In genomic region chr5:73266309-73266708, GRCh38 we compare ENCODE assay signal across 1 cellular context.
TF ChIP-seq lines count a peak whose summit lies in the region.

No MANE protein-coding gene starts in this region.

TF ChIP-seq in GM23338, 12 proteins besides CTCF, POLR2A, EP300 and RAD21 (continued from another document):
- TF ChIP-seq ZNF462 (CRISPR knock-in tag; IDR thresholded peaks at IDR 0.05) (no peak), NANOG (IDR thresholded peaks at IDR 0.05; ENCODE audit: borderline replicate concordance) (no peak), CREB1 (CRISPR knock-in tag; IDR thresholded peaks at IDR 0.05; ENCODE audit: low read depth) (no peak), EZH2phosphoT487 (IDR thresholded peaks at IDR 0.05; ENCODE audit: unreplicated experiment) (no peak), ZNF331 (CRISPR knock-in tag; IDR thresholded peaks at IDR 0.05; ENCODE audit: low read depth) (no peak), POLR2AphosphoS5 (IDR thresholded peaks at IDR 0.05; ENCODE audit: low read depth) (no peak), EZH2 (IDR thresholded peaks at IDR 0.05; ENCODE audit: low read depth, unreplicated experiment) (no peak), JUNB (IDR thresholded peaks at IDR 0.05; ENCODE audit: unreplicated experiment) (no peak), ETS1 (IDR thresholded peaks at IDR 0.05) (no peak)
- TF ChIP-seq, protein P1, sequence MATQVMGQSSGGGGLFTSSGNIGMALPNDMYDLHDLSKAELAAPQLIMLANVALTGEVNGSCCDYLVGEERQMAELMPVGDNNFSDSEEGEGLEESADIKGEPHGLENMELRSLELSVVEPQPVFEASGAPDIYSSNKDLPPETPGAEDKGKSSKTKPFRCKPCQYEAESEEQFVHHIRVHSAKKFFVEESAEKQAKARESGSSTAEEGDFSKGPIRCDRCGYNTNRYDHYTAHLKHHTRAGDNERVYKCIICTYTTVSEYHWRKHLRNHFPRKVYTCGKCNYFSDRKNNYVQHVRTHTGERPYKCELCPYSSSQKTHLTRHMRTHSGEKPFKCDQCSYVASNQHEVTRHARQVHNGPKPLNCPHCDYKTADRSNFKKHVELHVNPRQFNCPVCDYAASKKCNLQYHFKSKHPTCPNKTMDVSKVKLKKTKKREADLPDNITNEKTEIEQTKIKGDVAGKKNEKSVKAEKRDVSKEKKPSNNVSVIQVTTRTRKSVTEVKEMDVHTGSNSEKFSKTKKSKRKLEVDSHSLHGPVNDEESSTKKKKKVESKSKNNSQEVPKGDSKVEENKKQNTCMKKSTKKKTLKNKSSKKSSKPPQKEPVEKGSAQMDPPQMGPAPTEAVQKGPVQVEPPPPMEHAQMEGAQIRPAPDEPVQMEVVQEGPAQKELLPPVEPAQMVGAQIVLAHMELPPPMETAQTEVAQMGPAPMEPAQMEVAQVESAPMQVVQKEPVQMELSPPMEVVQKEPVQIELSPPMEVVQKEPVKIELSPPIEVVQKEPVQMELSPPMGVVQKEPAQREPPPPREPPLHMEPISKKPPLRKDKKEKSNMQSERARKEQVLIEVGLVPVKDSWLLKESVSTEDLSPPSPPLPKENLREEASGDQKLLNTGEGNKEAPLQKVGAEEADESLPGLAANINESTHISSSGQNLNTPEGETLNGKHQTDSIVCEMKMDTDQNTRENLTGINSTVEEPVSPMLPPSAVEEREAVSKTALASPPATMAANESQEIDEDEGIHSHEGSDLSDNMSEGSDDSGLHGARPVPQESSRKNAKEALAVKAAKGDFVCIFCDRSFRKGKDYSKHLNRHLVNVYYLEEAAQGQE (IDR thresholded peaks at IDR 0.05; ENCODE audit: unreplicated experiment) = no peak
